8 cellular contexts compared by ENCODE assay signal in the genomic region with DNA sequence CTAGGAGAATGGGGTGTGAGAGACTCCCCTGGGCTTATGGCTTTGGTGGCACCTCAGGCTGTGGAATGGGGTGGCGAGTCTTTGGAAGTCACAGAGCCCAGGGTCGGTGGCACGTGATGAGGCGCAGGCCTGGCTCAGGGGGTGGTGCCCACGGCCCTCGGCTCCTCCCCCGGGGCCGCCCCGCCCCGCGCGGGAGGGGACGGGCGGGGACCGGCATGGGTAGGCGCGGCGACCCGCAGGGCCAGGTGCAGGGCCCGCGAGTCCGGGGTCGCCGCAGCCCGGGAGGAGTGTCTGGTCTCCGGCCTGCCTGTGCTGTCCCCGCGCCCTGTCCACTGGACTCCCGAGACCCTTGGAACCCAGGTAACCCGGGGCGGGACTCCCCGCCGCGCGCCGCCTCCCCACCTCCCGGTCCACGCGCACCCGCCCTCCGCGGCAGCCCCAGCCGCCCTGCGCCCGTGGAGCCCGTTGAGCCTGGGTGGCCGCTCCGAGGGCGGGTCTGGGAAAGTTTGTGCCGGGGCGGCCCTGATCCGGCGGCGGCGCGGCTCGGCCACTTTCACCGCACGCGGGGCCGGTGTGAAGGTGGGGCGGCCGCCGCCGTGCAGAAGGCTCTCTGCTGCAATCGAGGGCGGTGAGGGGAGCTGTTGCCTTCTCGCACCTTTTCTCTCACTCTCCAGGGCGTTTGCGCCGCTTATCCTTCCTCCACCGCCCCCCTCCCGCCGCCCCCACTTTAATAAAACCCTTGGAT.
DNase-seq lines count a peak whose midpoint lies in the region; ATAC-seq and TF ChIP-seq lines count a peak whose summit lies in the region.

A gene with protein sequence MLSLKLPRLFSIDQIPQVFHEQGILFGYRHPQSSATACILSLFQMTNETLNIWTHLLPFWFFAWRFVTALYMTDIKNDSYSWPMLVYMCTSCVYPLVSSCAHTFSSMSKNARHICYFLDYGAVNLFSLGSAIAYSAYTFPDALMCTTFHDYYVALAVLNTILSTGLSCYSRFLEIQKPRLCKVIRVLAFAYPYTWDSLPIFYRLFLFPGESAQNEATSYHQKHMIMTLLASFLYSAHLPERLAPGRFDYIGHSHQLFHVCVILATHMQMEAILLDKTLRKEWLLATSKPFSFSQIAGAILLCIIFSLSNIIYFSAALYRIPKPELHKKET (plus strand): TSS at position 216 of the 745 bp plus-strand sequence. CDS start 61,169 bp downstream, outside the sequence.

- peak within 1 kb of the TSS; percentile 44 for H3K4me3 ChIP-seq in HEK293 (ENCODE audit: low read depth, low read length)
- peak within 1 kb of the TSS; percentile 40 for H3K4me3 ChIP-seq in fibroblast of pulmonary artery (replicated peaks; ENCODE audit: low read depth, low read length)
- H3K4me3 ChIP-seq in neuron (ENCODE audit: low read length): peak within 1 kb of the TSS; percentile 18

- peaks cover 51% of the 10 kb centered on the region for H3K27me3 Mint-ChIP-seq in T-helper 2 cell treated with Interferon-gamma antibody and Interleukin-4, amounts not matched to agents 5 μg/mL and 100 μg/mL, for 36 hours (ENCODE audit: low read depth)

- TF ChIP-seq CTCF in HEK293 (tag by site-specific recombination; IDR thresholded peaks at IDR 0.05) (no peak), fibroblast of pulmonary artery (IDR thresholded peaks at IDR 0.05; ENCODE audit: low read length, missing control alignments) (no peak)

- H3K4me1 ChIP-seq in HEK293 (ENCODE audit: control insufficient read depth, insufficient read depth, low read length) (peaks cover 3% of the 10 kb centered on the region; the same call in 1 of the 2 replicates), neuron (ENCODE audit: insufficient read depth, low read length) (peaks cover 2% of the 10 kb centered on the region)

- H3K27ac ChIP-seq in HEK293 (ENCODE audit: extremely low read depth, low read depth, low read length): peak within 1 kb of the TSS; percentile 71; the same call in 1 of the 2 replicates

- H3K4me3 Mint-ChIP-seq in T-helper 2 cell treated with Interferon-gamma antibody and Interleukin-4, amounts not matched to agents 5 μg/mL and 100 μg/mL, for 36 hours: peak within 1 kb of the TSS; percentile 22

- H3K27ac Mint-ChIP-seq in T-helper 2 cell treated with Interferon-gamma antibody and Interleukin-4, amounts not matched to agents 5 μg/mL and 100 μg/mL, for 36 hours: no peak within 1 kb of the TSS

- CTCF ChIA-PET in HEK293 (lab: Yijun Ruan, JAX): no interaction called here

- ATAC-seq in GM19463 (IDR thresholded peaks at IDR 0.05; ENCODE audit: unreplicated experiment): no peak
- no peak for ATAC-seq in HG03565 (IDR thresholded peaks at IDR 0.05; ENCODE audit: unreplicated experiment)
- no peak for ATAC-seq in HG02610 (IDR thresholded peaks at IDR 0.05; ENCODE audit: unreplicated experiment)

- no peaks in the 10 kb centered on the region for H3K4me1 Mint-ChIP-seq in T-helper 2 cell treated with Interferon-gamma antibody and Interleukin-4, amounts not matched to agents 5 μg/mL and 100 μg/mL, for 36 hours (ENCODE audit: low read depth)

- peaks cover 73% of the 10 kb centered on the region for H3K27me3 ChIP-seq in neuron (ENCODE audit: insufficient read depth, low read length)

- H3K9me3 ChIP-seq in HEK293 (ENCODE audit: control insufficient read depth, insufficient read depth, low read depth, low read length): no peaks in the 10 kb centered on the region
- H3K9me3 ChIP-seq in neuron (ENCODE audit: low read length): no peaks in the 10 kb centered on the region

- no peaks in the 10 kb centered on the region for H3K36me3 Mint-ChIP-seq in T-helper 2 cell treated with Interferon-gamma antibody and Interleukin-4, amounts not matched to agents 5 μg/mL and 100 μg/mL, for 36 hours (ENCODE audit: low read depth)

- DNase-seq in AG08395 (ENCODE audit: low spot score) (peak; percentile 72), fibroblast of pulmonary artery (ENCODE audit: low read depth) (no peak)
- DNase-seq in T-helper 2 cell treated with Interferon-gamma antibody and Interleukin-4, amounts not matched to agents 5 μg/mL and 100 μg/mL, for 36 hours (ENCODE audit: low spot score): no peak

- no peaks in the 10 kb centered on the region for H3K36me3 ChIP-seq in HEK293 (ENCODE audit: control insufficient read depth in 2 of 2, insufficient read depth in 1 of 2, low read length in 2 of 2)
- H3K36me3 ChIP-seq in neuron (ENCODE audit: insufficient read depth, low read length): no peaks in the 10 kb centered on the region

- H3K9me3 Mint-ChIP-seq in T-helper 2 cell treated with Interferon-gamma antibody and Interleukin-4, amounts not matched to agents 5 μg/mL and 100 μg/mL, for 36 hours: no peaks in the 10 kb centered on the region

- peak within 1 kb of the TSS; percentile 27 for H2AFZ ChIP-seq in neuron (ENCODE audit: low read depth, low read length)

- POLR2A ChIA-PET in HEK293 (lab: Yijun Ruan, JAX): no interaction called here

TF ChIP-seq in HEK293, 187 proteins besides CTCF, POLR2A, EP300 and RAD21 (continues in another document):
- TF ChIP-seq KLF9 (tag by site-specific recombination; IDR thresholded peaks at IDR 0.05; ENCODE audit: low read depth) (0 out of 2 replicates have a peak, but pooled peaks have one; percentile 40), ZNF521 (tag by site-specific recombination; IDR thresholded peaks at IDR 0.05) (no peak), ZNF24 (tag by site-specific recombination; IDR thresholded peaks at IDR 0.05) (no peak), ZNF311 (tag by site-specific recombination; IDR thresholded peaks at IDR 0.05; ENCODE audit: borderline replicate concordance) (no peak), KLF16 (tag by site-specific recombination; IDR thresholded peaks at IDR 0.05) (0 out of 2 replicates have a peak, but pooled peaks have one; percentile 41), ZNF138 (tag by site-specific recombination; IDR thresholded peaks at IDR 0.05; ENCODE audit: borderline replicate concordance) (no peak), ZNF37A (tag by site-specific recombination; IDR thresholded peaks at IDR 0.05) (no peak), ZNF121 (tag by site-specific recombination; IDR thresholded peaks at IDR 0.05) (no peak), ZBTB20 (tag by site-specific recombination; IDR thresholded peaks at IDR 0.05) (peak; percentile 51; the same call in 1 of the 2 replicates), ZNF354C (tag by site-specific recombination; IDR thresholded peaks at IDR 0.05; ENCODE audit: borderline replicate concordance, low read depth) (no peak)
- TF ChIP-seq, protein P1, sequence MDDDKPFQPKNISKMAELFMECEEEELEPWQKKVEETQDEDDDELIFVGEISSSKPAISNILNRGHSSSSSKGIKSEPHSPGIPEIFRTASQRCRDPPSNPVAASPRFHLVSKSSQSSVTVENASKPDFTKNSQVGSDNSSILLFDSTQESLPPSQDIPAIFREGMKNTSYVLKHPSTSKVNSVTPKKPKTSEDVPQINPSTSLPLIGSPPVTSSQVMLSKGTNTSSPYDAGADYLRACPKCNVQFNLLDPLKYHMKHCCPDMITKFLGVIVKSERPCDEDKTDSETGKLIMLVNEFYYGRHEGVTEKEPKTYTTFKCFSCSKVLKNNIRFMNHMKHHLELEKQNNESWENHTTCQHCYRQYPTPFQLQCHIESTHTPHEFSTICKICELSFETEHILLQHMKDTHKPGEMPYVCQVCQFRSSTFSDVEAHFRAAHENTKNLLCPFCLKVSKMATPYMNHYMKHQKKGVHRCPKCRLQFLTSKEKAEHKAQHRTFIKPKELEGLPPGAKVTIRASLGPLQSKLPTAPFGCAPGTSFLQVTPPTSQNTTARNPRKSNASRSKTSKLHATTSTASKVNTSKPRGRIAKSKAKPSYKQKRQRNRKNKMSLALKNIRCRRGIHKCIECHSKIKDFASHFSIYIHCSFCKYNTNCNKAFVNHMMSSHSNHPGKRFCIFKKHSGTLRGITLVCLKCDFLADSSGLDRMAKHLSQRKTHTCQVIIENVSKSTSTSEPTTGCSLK (tag by site-specific recombination; IDR thresholded peaks at IDR 0.05): no peak
- TF ChIP-seq, protein P2, sequence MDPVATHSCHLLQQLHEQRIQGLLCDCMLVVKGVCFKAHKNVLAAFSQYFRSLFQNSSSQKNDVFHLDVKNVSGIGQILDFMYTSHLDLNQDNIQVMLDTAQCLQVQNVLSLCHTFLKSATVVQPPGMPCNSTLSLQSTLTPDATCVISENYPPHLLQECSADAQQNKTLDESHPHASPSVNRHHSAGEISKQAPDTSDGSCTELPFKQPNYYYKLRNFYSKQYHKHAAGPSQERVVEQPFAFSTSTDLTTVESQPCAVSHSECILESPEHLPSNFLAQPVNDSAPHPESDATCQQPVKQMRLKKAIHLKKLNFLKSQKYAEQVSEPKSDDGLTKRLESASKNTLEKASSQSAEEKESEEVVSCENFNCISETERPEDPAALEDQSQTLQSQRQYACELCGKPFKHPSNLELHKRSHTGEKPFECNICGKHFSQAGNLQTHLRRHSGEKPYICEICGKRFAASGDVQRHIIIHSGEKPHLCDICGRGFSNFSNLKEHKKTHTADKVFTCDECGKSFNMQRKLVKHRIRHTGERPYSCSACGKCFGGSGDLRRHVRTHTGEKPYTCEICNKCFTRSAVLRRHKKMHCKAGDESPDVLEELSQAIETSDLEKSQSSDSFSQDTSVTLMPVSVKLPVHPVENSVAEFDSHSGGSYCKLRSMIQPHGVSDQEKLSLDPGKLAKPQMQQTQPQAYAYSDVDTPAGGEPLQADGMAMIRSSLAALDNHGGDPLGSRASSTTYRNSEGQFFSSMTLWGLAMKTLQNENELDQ (tag by site-specific recombination; IDR thresholded peaks at IDR 0.05; ENCODE audit: low read depth): no peak
- TF ChIP-seq, protein P3, sequence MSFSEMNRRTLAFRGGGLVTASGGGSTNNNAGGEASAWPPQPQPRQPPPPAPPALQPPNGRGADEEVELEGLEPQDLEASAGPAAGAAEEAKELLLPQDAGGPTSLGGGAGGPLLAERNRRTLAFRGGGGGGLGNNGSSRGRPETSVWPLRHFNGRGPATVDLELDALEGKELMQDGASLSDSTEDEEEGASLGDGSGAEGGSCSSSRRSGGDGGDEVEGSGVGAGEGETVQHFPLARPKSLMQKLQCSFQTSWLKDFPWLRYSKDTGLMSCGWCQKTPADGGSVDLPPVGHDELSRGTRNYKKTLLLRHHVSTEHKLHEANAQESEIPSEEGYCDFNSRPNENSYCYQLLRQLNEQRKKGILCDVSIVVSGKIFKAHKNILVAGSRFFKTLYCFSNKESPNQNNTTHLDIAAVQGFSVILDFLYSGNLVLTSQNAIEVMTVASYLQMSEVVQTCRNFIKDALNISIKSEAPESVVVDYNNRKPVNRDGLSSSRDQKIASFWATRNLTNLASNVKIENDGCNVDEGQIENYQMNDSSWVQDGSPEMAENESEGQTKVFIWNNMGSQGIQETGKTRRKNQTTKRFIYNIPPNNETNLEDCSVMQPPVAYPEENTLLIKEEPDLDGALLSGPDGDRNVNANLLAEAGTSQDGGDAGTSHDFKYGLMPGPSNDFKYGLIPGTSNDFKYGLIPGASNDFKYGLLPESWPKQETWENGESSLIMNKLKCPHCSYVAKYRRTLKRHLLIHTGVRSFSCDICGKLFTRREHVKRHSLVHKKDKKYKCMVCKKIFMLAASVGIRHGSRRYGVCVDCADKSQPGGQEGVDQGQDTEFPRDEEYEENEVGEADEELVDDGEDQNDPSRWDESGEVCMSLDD (tag by site-specific recombination; IDR thresholded peaks at IDR 0.05): no peak
